Comparison of ENCODE assay signal across 32 cellular contexts in genomic region chr4:6555519-6555918, GRCh38.
"Had no signal": no experiment of that assay in that cellular context is flagged by ENCODE, and none has a peak within 500 bp of the region (broad histone marks: within the 10 kb centered on the region; RNA-seq: fewer than 3 reads in every experiment).

No MANE protein-coding gene starts in this region.

- H3K4me1 ChIP-seq: ascending aorta, breast epithelium, heart left ventricle had no signal

- H3K36me3 ChIP-seq: ascending aorta, breast epithelium, cardiac muscle cell, heart left ventricle had no signal

- H3K27me3 ChIP-seq: ascending aorta had no signal

- H3K9me3 Mint-ChIP-seq: activated CD4-positive, alpha-beta T cell treated with anti-CD3 and anti-CD28 coated beads, Interleukin-2, amount 10 ng/mL, durations not matched to agents 24 days and 14 days; T-helper 2 cell treated with Interferon-gamma antibody and Interleukin-4, amounts not matched to agents 5 μg/mL and 100 μg/mL, for 36 hours had no signal

- DNase-seq: activated CD4-positive, alpha-beta memory T cell treated with anti-CD3 and anti-CD28 coated beads for 36 hours; activated CD4-positive, alpha-beta T cell treated with anti-CD3 and anti-CD28 coated beads for 36 hours; activated CD4-positive, alpha-beta T cell treated with anti-CD3 and anti-CD28 coated beads, Interleukin-2, amount 10 ng/mL, durations not matched to agents 24 days and 14 days; activated CD4-positive, CD25-positive, alpha-beta regulatory T cell; activated CD4-positive, CD25-positive, alpha-beta regulatory T cell treated with anti-CD3 and anti-CD28 coated beads, Interleukin-2, amount 50 U/mL, for 72 hours; activated CD8-positive, alpha-beta memory T cell treated with anti-CD3 and anti-CD28 coated beads, Interleukin-2, amount 10 ng/mL, durations not matched to agents 7 days and 5 days; activated CD8-positive, alpha-beta memory T cell treated with anti-CD3 and anti-CD28 coated beads, Interleukin-2, amount 50 U/mL, for 4 hours; activated CD8-positive, alpha-beta T cell treated with anti-CD3 and anti-CD28 coated beads, Interleukin-2, amount 10 ng/mL, durations not matched to agents 7 days and 5 days; activated gamma-delta T cell; activated naive CD4-positive, alpha-beta T cell; activated naive CD4-positive, alpha-beta T cell treated with anti-CD3 and anti-CD28 coated beads, Interleukin-2, amount 10 ng/mL, durations not matched to agents 7 days and 5 days; activated naive CD8-positive, alpha-beta T cell treated with anti-CD3 and anti-CD28 coated beads, Interleukin-2, amount 10 ng/mL, durations not matched to agents 7 days and 5 days; activated T-cell treated with anti-CD3 and anti-CD28 coated beads, Interleukin-2, amount 50 U/mL, for 1 hour; activated T-cell treated with anti-CD3 and anti-CD28 coated beads, Interleukin-2, amount 50 U/mL, for 48 hours; effector memory CD4-positive, alpha-beta T cell; endodermal cell; foreskin fibroblast; T-helper 1 cell; T-helper 17 cell; T1000 had no signal

- ATAC-seq: activated CD4-positive, alpha-beta T cell treated with anti-CD3 and anti-CD28 coated beads for 36 hours; activated CD8-positive, alpha-beta memory T cell treated with anti-CD3 and anti-CD28 coated beads, Interleukin-2, amount 10 ng/mL, durations not matched to agents 7 days and 5 days; activated CD8-positive, alpha-beta T cell treated with anti-CD3 and anti-CD28 coated beads, Interleukin-2, amount 10 ng/mL, durations not matched to agents 7 days and 5 days; activated naive CD4-positive, alpha-beta T cell treated with anti-CD3 and anti-CD28 coated beads, Interleukin-2, amount 50 U/mL, for 72 hours; heart left ventricle; T-helper 17 cell had no signal

- H3K4me3 ChIP-seq: ascending aorta, breast epithelium, cardiac muscle cell, coronary artery, heart left ventricle had no signal

- H3K9me3 ChIP-seq: ascending aorta had no signal

- H3K4me3 Mint-ChIP-seq: activated CD4-positive, alpha-beta memory T cell treated with anti-CD3 and anti-CD28 coated beads for 36 hours; activated CD4-positive, alpha-beta T cell treated with anti-CD3 and anti-CD28 coated beads for 36 hours; activated CD4-positive, alpha-beta T cell treated with anti-CD3 and anti-CD28 coated beads, Interleukin-2, amount 10 ng/mL, durations not matched to agents 24 days and 14 days; activated CD8-positive, alpha-beta memory T cell treated with anti-CD3 and anti-CD28 coated beads, Interleukin-2, amount 10 ng/mL, durations not matched to agents 7 days and 5 days; activated CD8-positive, alpha-beta T cell treated with anti-CD3 and anti-CD28 coated beads, Interleukin-2, amount 10 ng/mL, durations not matched to agents 7 days and 5 days; activated naive CD4-positive, alpha-beta T cell treated with anti-CD3 and anti-CD28 coated beads, Interleukin-2, amount 10 ng/mL, durations not matched to agents 7 days and 5 days; activated naive CD8-positive, alpha-beta T cell treated with anti-CD3 and anti-CD28 coated beads, Interleukin-2, amount 10 ng/mL, durations not matched to agents 7 days and 5 days; activated T-helper 1 cell treated with anti-CD3 and anti-CD28 coated beads, Interleukin-12 subunit alpha, Interleukin-12 subunit beta, Interleukin-2, Interleukin-4 antibody, amounts not matched to agents 30 ng/mL and 10 ng/mL and 1 ng/mL, durations not matched to agents 14 hours and 24 hours and 36 hours; brain; central memory CD8-positive, alpha-beta T cell; dendritic cell treated with granulocyte-macrophage colony-stimulating factor and Interleukin-4, amounts not matched to agents 40 ng/mL and 50 ng/mL, for 4 days; endodermal cell; T-helper 17 cell; T-helper 2 cell treated with Interferon-gamma antibody and Interleukin-4, amounts not matched to agents 5 μg/mL and 100 μg/mL, for 36 hours had no signal

- H3K27ac ChIP-seq: ascending aorta, breast epithelium, cardiac muscle cell, coronary artery, heart left ventricle had no signal

- H3K36me3 Mint-ChIP-seq: activated CD4-positive, alpha-beta memory T cell treated with anti-CD3 and anti-CD28 coated beads for 36 hours; activated CD8-positive, alpha-beta memory T cell treated with anti-CD3 and anti-CD28 coated beads, Interleukin-2, amount 10 ng/mL, durations not matched to agents 7 days and 5 days; activated naive CD4-positive, alpha-beta T cell treated with anti-CD3 and anti-CD28 coated beads, Interleukin-2, amount 10 ng/mL, durations not matched to agents 7 days and 5 days; activated naive CD8-positive, alpha-beta T cell treated with anti-CD3 and anti-CD28 coated beads, Interleukin-2, amount 10 ng/mL, durations not matched to agents 7 days and 5 days; brain had no signal

- H3K27ac Mint-ChIP-seq: activated CD4-positive, alpha-beta memory T cell treated with anti-CD3 and anti-CD28 coated beads for 36 hours; activated CD4-positive, alpha-beta T cell treated with anti-CD3 and anti-CD28 coated beads for 36 hours; activated CD4-positive, alpha-beta T cell treated with anti-CD3 and anti-CD28 coated beads, Interleukin-2, amount 10 ng/mL, durations not matched to agents 24 days and 14 days; activated CD8-positive, alpha-beta memory T cell treated with anti-CD3 and anti-CD28 coated beads, Interleukin-2, amount 10 ng/mL, durations not matched to agents 7 days and 5 days; activated CD8-positive, alpha-beta T cell treated with anti-CD3 and anti-CD28 coated beads, Interleukin-2, amount 10 ng/mL, durations not matched to agents 7 days and 5 days; activated naive CD4-positive, alpha-beta T cell treated with anti-CD3 and anti-CD28 coated beads, Interleukin-2, amount 10 ng/mL, durations not matched to agents 7 days and 5 days; activated naive CD4-positive, alpha-beta T cell treated with anti-CD3 and anti-CD28 coated beads, Interleukin-2, amount 50 U/mL, for 72 hours; activated naive CD8-positive, alpha-beta T cell treated with anti-CD3 and anti-CD28 coated beads, Interleukin-2, amount 10 ng/mL, durations not matched to agents 7 days and 5 days; activated T-helper 1 cell treated with anti-CD3 and anti-CD28 coated beads, Interleukin-12 subunit alpha, Interleukin-12 subunit beta, Interleukin-2, Interleukin-4 antibody, amounts not matched to agents 30 ng/mL and 10 ng/mL and 1 ng/mL, durations not matched to agents 14 hours and 24 hours and 36 hours; activated T-helper 2 cell treated with anti-CD3 and anti-CD28 coated beads, Interferon-gamma antibody, Interleukin-2, Interleukin-4, amounts not matched to agents 10 μg/mL and 5 μg/mL and 100 μg/mL, durations not matched to agents 14 hours and 24 hours and 36 hours; brain; dendritic cell treated with granulocyte-macrophage colony-stimulating factor and Interleukin-4, amounts not matched to agents 40 ng/mL and 50 ng/mL, for 4 days; endodermal cell; T-helper 17 cell; T-helper 2 cell treated with Interferon-gamma antibody and Interleukin-4, amounts not matched to agents 5 μg/mL and 100 μg/mL, for 36 hours had no signal

- H3K4me1 Mint-ChIP-seq: activated CD4-positive, alpha-beta T cell treated with anti-CD3 and anti-CD28 coated beads for 36 hours; activated CD4-positive, alpha-beta T cell treated with anti-CD3 and anti-CD28 coated beads, Interleukin-2, amount 10 ng/mL, durations not matched to agents 24 days and 14 days; activated CD8-positive, alpha-beta memory T cell treated with anti-CD3 and anti-CD28 coated beads, Interleukin-2, amount 10 ng/mL, durations not matched to agents 7 days and 5 days; activated naive CD4-positive, alpha-beta T cell treated with anti-CD3 and anti-CD28 coated beads, Interleukin-2, amount 10 ng/mL, durations not matched to agents 7 days and 5 days; activated naive CD8-positive, alpha-beta T cell treated with anti-CD3 and anti-CD28 coated beads, Interleukin-2, amount 10 ng/mL, durations not matched to agents 7 days and 5 days; brain; central memory CD8-positive, alpha-beta T cell; endodermal cell; T-helper 17 cell had no signal
